ENCODE assay signal across 8 cellular contexts in the genomic region with DNA sequence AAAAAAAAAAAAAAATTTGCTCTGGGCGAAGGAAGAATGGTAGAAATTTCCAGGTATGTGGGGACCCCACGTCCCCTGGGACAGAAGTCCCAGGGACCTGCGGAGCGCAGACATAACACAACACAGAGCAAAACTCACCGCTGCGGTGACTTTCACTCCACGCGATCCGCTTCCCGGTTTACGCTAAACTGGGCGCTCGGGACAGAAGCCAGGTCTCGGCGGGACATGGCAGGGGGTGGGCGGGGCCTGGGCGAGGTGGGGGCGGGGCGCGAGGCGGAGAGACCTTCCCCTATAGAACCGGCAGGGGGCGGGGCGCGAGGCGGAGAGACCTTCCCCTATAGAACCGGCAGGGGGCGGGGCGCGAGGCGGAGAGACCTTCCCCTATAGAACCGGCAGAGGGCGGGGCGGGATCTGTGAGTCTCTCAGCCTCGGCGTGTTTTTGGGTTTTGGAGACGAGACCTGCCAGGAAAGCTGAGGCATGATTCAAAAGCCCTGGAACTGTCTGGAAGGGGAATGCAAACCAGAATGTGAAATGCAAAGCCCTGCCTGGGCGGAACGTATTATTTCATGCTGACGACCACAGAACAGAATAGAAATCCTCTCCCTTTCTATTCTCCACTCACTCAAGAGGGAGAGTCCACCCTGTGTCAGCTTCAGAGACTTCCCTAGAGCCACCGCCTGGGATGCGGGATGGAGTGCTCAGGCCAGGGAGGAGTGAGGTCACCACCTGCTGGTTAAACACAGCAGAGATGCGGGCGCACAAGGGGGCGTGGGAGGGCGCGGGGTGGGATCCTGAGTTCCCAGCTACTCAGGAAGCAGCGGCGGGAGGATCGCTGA. TPM values are rescaled to one million over a fixed set of nuclear protein-coding genes. Genes with fewer than 3 reads are reported as not detected.
A peak's percentile ranks its signal among the peaks of the same experiment; 100 is the strongest.
DNase-seq lines count a peak whose midpoint lies in the region; ATAC-seq, FAIRE-seq and TF ChIP-seq lines count a peak whose summit lies in the region.

No MANE protein-coding gene starts in this region.

- TF ChIP-seq CTCF in kidney (IDR thresholded peaks at IDR 0.05; ENCODE audit: borderline replicate concordance, extremely low read depth, insufficient read depth), result peak; percentile 38

- peaks cover 5% of the 10 kb centered on the region for H3K36me3 Mint-ChIP-seq in central memory CD8-positive, alpha-beta T cell (ENCODE audit: insufficient read depth)

- peak overlapping the region in 1 of 2 donors; percentile 53 for H3K27ac ChIP-seq in kidney (ENCODE audit: low read depth in 2 of 2, low read length in 2 of 2)

- no peaks in the 10 kb centered on the region for H3K9me3 Mint-ChIP-seq in central memory CD8-positive, alpha-beta T cell

- H3K27me3 ChIP-seq in MG63, result no peaks in the 10 kb centered on the region

- peak; percentile 88 for ATAC-seq in central memory CD8-positive, alpha-beta T cell (replicated peaks; ENCODE audit: extremely low read depth, poor library complexity, severe bottlenecking)
- ATAC-seq in HG03457 (IDR thresholded peaks at IDR 0.05; ENCODE audit: unreplicated experiment) (no peak), HG03469 (IDR thresholded peaks at IDR 0.05; ENCODE audit: unreplicated experiment) (no peak)

- peaks cover 10% of the 10 kb centered on the region for H3K4me1 Mint-ChIP-seq in central memory CD8-positive, alpha-beta T cell

- intact Hi-C loops in kidney (cut with DNase I), result no loop called here

- H3K9me3 ChIP-seq in MG63, result peaks cover 5% of the 10 kb centered on the region
- H3K9me3 ChIP-seq in kidney (ENCODE audit: control insufficient read depth in 1 of 2, low read length in 2 of 2), result no peaks in the 10 kb centered on the region

- H3K4me3 ChIP-seq in MG63 (peak overlapping the region; percentile 33), kidney (ENCODE audit: low read length in 2 of 2) (peak overlapping the region; percentile 67 to 75)

- no peaks in the 10 kb centered on the region for H3K36me3 ChIP-seq in MG63
- H3K36me3 ChIP-seq in kidney (ENCODE audit: control insufficient read depth in 1 of 2, insufficient read depth in 2 of 2, low read length in 2 of 2), result no peaks in the 10 kb centered on the region

- H3K27me3 Mint-ChIP-seq in central memory CD8-positive, alpha-beta T cell, result peaks cover 3% of the 10 kb centered on the region

- peak overlapping the region in 1 of 2 donors; percentile 69 for H3K9ac ChIP-seq in kidney (ENCODE audit: low read length in 2 of 2)

- FAIRE-seq in kidney (lab: Jason Lieb, UNC), result no peak

- peaks cover 0 to 7% of the 10 kb centered on the region in 2 donors for H3K4me1 ChIP-seq in kidney (ENCODE audit: control insufficient read depth in 1 of 2, insufficient read depth in 1 of 2, low read depth in 1 of 2, low read length in 2 of 2)

- DNase-seq in COR-L47 (lab: John Stamatoyannopoulos, UW) (peak; percentile 35), MG63 (peak; percentile 68), kidney (peak; percentile 89)
- peak; percentile 55 to 57 for DNase-seq in activated CD4-positive, alpha-beta T cell treated with anti-CD3 and anti-CD28 coated beads for 24 hours (ENCODE audit: low read depth in 2 of 2)
- peak; percentile 76 for DNase-seq in central memory CD8-positive, alpha-beta T cell (ENCODE audit: low spot score in 2 of 2)
- peak; percentile 73 for DNase-seq in stimulated activated CD4-positive, alpha-beta T cell treated with anti-CD3 and anti-CD28 coated beads, Interleukin-12 subunit alpha, Interleukin-12 subunit beta, amount 100 ng/mL, for 4 hours

- no peak overlapping the region for H3K27ac Mint-ChIP-seq in central memory CD8-positive, alpha-beta T cell (ENCODE audit: low read depth)

- peak overlapping the region; percentile 64 for H3K4me3 Mint-ChIP-seq in central memory CD8-positive, alpha-beta T cell

RNA-seq across cellular contexts. Expression of a gene that starts 20.2 kb away (rescaled TPM):
- total RNA-seq in MG63 (2014; rRNA removed; shearing (Covaris generic); ENCODE audit: low replicate concordance), result not detected in 2 replicates
- not detected for total RNA-seq in kidney
- not detected for polyA plus RNA-seq in kidney (ENCODE audit: insufficient read depth, low read depth, low replicate concordance)

RNA-seq across cellular contexts. Expression of a gene that starts 30.9 kb away (rescaled TPM):
- total RNA-seq in MG63 (2014; rRNA removed; shearing (Covaris generic); ENCODE audit: low replicate concordance), result 0.63 and 3.3 TPM in 2 replicates
- total RNA-seq in kidney, result 16.6 TPM
- 4.4 TPM for polyA plus RNA-seq in kidney (ENCODE audit: insufficient read depth, low read depth, low replicate concordance)

RNA-seq across cellular contexts. Expression of a gene that starts 51.0 kb away (rescaled TPM):
- not detected in 2 replicates for total RNA-seq in MG63 (2014; rRNA removed; shearing (Covaris generic); ENCODE audit: low replicate concordance)
- total RNA-seq in kidney, result not detected
- polyA plus RNA-seq in kidney (ENCODE audit: insufficient read depth, low read depth, low replicate concordance), result not detected

Comparison
In these comparisons a context has a peak if more than half of its experiments do, and no peak if none do; other contexts are left out.
1. DNase-seq: peak in every context shown above with its lines; median percentile 89 in kidney; 76 in central memory CD8-positive, alpha-beta T cell; 73 in stimulated activated CD4-positive, alpha-beta T cell treated with anti-CD3 and anti-CD28 coated beads, Interleukin-12 subunit alpha, Interleukin-12 subunit beta, amount 100 ng/mL, for 4 hours; 68 in MG63; 56 in activated CD4-positive, alpha-beta T cell treated with anti-CD3 and anti-CD28 coated beads for 24 hours; 35 in COR-L47.